1 cellular context compared by ENCODE assay signal in the genomic region with DNA sequence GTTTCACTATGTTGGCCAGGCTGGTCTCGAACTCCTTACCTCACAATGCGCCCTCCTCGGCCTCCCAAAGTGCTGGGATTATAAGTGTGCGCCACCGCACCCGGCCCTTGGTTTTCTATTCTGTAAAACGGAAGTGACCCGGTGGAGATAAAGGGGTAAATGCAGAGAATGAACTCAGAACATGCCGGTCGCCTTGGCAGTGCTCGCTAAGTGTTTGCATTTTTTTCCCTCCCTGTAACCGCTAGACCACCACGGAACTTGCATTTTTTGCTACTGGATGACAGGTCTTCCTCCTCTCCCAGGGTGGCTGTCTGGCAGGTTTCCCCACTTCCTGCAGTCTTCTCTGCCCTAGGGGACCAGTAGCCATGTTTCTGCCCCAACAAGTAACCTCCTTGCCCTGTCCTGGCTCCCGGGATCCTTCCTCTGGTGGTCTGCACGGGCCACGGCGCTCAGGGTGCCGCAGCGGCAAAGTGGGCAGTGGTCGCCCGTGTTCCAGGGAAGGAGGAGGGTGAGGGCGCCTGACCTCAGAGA.
A peak's percentile ranks its signal among the peaks of the same experiment; 100 is the strongest.
TF ChIP-seq lines count a peak whose summit lies in the region.

No MANE protein-coding gene starts in this region.

TF ChIP-seq in HepG2, 621 proteins besides CTCF, POLR2A, EP300 and RAD21 (continued from another document and continues in another):
- TF ChIP-seq, protein P1, sequence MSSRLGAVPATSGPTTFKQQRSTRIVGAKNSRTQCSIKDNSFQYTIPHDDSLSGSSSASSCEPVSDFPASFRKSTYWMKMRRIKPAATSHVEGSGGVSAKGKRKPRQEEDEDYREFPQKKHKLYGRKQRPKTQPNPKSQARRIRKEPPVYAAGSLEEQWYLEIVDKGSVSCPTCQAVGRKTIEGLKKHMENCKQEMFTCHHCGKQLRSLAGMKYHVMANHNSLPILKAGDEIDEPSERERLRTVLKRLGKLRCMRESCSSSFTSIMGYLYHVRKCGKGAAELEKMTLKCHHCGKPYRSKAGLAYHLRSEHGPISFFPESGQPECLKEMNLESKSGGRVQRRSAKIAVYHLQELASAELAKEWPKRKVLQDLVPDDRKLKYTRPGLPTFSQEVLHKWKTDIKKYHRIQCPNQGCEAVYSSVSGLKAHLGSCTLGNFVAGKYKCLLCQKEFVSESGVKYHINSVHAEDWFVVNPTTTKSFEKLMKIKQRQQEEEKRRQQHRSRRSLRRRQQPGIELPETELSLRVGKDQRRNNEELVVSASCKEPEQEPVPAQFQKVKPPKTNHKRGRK (CRISPR knock-in tag; IDR thresholded peaks at IDR 0.05) = no peak
- TF ChIP-seq YEATS2 (CRISPR knock-in tag; IDR thresholded peaks at IDR 0.05; ENCODE audit: borderline replicate concordance) (0 out of 2 replicates have a peak, but pooled peaks have one; percentile 4), AGO2 (optimal IDR thresholded peaks at IDR 0.05; ENCODE audit: low read depth, low read length) (no peak), RFXAP (CRISPR knock-in tag; IDR thresholded peaks at IDR 0.05; ENCODE audit: borderline replicate concordance) (no peak), ZNF337 (CRISPR knock-in tag; IDR thresholded peaks at IDR 0.05; ENCODE audit: borderline replicate concordance, low read depth) (no peak), MBD4 (IDR thresholded peaks at IDR 0.05; ENCODE audit: borderline replicate concordance, low read length) (no peak), NCOA2 (CRISPR knock-in tag; IDR thresholded peaks at IDR 0.05) (no peak), ZNF232 (CRISPR knock-in tag; IDR thresholded peaks at IDR 0.05; ENCODE audit: borderline replicate concordance) (no peak), ZNF773 (CRISPR knock-in tag; IDR thresholded peaks at IDR 0.05; ENCODE audit: borderline replicate concordance) (no peak), HDAC2 (CRISPR knock-in tag; IDR thresholded peaks at IDR 0.05) (no peak), ZNF460 (CRISPR knock-in tag; IDR thresholded peaks at IDR 0.05; ENCODE audit: borderline replicate concordance) (peak; percentile 20; the same call in 1 of the 2 replicates), ZNF878 (CRISPR knock-in tag; IDR thresholded peaks at IDR 0.05) (no peak), TEAD3 (CRISPR knock-in tag; optimal IDR thresholded peaks at IDR 0.05; ENCODE audit: borderline replicate concordance) (no peak), ZNF558 (CRISPR knock-in tag; IDR thresholded peaks at IDR 0.05; ENCODE audit: borderline replicate concordance) (0 out of 2 replicates have a peak, but pooled peaks have one; percentile 63), ZSCAN5A (CRISPR knock-in tag; IDR thresholded peaks at IDR 0.05; ENCODE audit: borderline replicate concordance) (no peak), ZNF780A (CRISPR knock-in tag; IDR thresholded peaks at IDR 0.05) (no peak), GLI4 (CRISPR knock-in tag; IDR thresholded peaks at IDR 0.05; ENCODE audit: borderline replicate concordance) (no peak), DBP (CRISPR knock-in tag; IDR thresholded peaks at IDR 0.05; ENCODE audit: not compliant biosample characterization) (no peak), BCL6 (CRISPR knock-in tag; IDR thresholded peaks at IDR 0.05) (no peak), ZFX (CRISPR knock-in tag; IDR thresholded peaks at IDR 0.05; ENCODE audit: low read depth) (no peak), NAIF1 (CRISPR knock-in tag; IDR thresholded peaks at IDR 0.05; ENCODE audit: borderline replicate concordance) (no peak), THAP7 (CRISPR knock-in tag; IDR thresholded peaks at IDR 0.05) (no peak), ZFP82 (CRISPR knock-in tag; IDR thresholded peaks at IDR 0.05; ENCODE audit: borderline replicate concordance) (no peak), MNT (IDR thresholded peaks at IDR 0.05) (no peak), ZNF496 (CRISPR knock-in tag; IDR thresholded peaks at IDR 0.05; ENCODE audit: insufficient replicate concordance) (no peak), ZXDC (CRISPR knock-in tag; IDR thresholded peaks at IDR 0.05) (0 out of 2 replicates have a peak, but pooled peaks have one; percentile 63), GPBP1L1 (CRISPR knock-in tag; IDR thresholded peaks at IDR 0.05) (no peak), SP1 (IDR thresholded peaks at IDR 0.05) (no peak), SP1 (CRISPR knock-in tag; IDR thresholded peaks at IDR 0.05) (no peak), ETV6 (CRISPR knock-in tag; conservative IDR thresholded peaks at IDR 0.05) (no peak), ZBTB20 (CRISPR knock-in tag; IDR thresholded peaks at IDR 0.05; ENCODE audit: borderline replicate concordance, low read depth) (no peak), HOXA5 (CRISPR knock-in tag; IDR thresholded peaks at IDR 0.05) (no peak), FOXA1 (IDR thresholded peaks at IDR 0.05) (no peak), FOXA1 (CRISPR knock-in tag; IDR thresholded peaks at IDR 0.05) (no peak), GTF2F1 (IDR thresholded peaks at IDR 0.05; ENCODE audit: low read length) (no peak), ZNF296 (CRISPR knock-in tag; conservative IDR thresholded peaks at IDR 0.05) (0 out of 2 replicates have a peak, but pooled peaks have one; percentile 34), YY1 (IDR thresholded peaks at IDR 0.05; ENCODE audit: insufficient read depth, insufficient replicate concordance, low read depth, low read length) (peak; percentile 63), FIP1L1 (IDR thresholded peaks at IDR 0.05; ENCODE audit: borderline replicate concordance, insufficient read depth, low read depth, low read length) (no peak), SSRP1 (CRISPR knock-in tag; IDR thresholded peaks at IDR 0.05) (no peak), USF2 (IDR thresholded peaks at IDR 0.05; ENCODE audit: low read depth, low read length) (no peak), USF2 (CRISPR knock-in tag; IDR thresholded peaks at IDR 0.05; ENCODE audit: borderline replicate concordance) (no peak)
- TF ChIP-seq, protein P2, sequence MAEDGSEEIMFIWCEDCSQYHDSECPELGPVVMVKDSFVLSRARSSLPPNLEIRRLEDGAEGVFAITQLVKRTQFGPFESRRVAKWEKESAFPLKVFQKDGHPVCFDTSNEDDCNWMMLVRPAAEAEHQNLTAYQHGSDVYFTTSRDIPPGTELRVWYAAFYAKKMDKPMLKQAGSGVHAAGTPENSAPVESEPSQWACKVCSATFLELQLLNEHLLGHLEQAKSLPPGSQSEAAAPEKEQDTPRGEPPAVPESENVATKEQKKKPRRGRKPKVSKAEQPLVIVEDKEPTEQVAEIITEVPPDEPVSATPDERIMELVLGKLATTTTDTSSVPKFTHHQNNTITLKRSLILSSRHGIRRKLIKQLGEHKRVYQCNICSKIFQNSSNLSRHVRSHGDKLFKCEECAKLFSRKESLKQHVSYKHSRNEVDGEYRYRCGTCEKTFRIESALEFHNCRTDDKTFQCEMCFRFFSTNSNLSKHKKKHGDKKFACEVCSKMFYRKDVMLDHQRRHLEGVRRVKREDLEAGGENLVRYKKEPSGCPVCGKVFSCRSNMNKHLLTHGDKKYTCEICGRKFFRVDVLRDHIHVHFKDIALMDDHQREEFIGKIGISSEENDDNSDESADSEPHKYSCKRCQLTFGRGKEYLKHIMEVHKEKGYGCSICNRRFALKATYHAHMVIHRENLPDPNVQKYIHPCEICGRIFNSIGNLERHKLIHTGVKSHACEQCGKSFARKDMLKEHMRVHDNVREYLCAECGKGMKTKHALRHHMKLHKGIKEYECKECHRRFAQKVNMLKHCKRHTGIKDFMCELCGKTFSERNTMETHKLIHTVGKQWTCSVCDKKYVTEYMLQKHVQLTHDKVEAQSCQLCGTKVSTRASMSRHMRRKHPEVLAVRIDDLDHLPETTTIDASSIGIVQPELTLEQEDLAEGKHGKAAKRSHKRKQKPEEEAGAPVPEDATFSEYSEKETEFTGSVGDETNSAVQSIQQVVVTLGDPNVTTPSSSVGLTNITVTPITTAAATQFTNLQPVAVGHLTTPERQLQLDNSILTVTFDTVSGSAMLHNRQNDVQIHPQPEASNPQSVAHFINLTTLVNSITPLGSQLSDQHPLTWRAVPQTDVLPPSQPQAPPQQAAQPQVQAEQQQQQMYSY (CRISPR knock-in tag; IDR thresholded peaks at IDR 0.05) = no peak
- TF ChIP-seq, protein P3, sequence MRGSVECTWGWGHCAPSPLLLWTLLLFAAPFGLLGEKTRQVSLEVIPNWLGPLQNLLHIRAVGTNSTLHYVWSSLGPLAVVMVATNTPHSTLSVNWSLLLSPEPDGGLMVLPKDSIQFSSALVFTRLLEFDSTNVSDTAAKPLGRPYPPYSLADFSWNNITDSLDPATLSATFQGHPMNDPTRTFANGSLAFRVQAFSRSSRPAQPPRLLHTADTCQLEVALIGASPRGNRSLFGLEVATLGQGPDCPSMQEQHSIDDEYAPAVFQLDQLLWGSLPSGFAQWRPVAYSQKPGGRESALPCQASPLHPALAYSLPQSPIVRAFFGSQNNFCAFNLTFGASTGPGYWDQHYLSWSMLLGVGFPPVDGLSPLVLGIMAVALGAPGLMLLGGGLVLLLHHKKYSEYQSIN (CRISPR knock-in tag; IDR thresholded peaks at IDR 0.05; ENCODE audit: borderline replicate concordance) = no peak
